In the genomic region with DNA sequence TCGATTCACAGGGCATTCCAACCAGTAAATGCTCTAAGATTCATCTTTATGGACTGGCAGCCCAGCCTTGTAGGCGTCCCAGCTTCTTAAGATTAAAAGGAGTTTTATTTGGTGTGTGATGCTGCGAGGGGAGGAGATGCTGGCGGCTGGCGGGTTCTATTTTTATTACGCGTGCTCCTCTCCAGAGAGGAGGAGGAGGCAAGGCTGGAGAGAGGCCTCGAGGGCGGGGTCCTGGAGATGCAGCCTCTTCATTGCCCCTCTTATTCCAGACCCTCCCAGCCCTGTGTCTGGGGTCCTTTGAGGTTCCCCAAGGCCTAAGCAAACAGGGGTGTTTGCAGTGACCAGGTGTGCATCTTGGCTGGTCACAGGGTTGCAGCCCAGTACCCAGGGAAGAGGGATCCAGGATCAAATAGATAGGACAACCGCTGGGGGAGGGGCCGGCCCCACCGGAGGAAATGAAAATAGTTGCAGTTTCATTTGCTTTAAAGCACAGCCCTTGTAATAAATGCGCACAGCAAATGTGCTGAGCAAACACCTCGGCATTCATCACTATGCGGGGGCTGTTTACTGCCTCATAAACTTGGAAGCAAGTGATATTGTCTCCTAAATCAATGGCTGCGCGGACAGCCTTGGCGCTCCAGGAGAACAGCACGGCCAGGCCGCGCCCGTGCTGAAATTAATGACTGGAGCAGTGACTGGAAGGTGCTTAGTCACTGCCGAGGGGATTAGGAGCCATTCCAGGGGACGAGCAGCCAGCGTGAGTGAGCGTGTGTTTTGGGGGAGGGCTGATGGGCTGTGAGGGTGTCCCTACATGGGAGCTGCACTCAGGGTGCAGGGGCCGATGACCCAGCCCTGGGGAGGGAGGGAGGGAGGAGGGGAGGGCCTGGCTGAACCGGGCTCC, we compare ENCODE assay signal across 8 cellular contexts.
DNase-seq lines count a peak whose midpoint lies in the region; ATAC-seq lines count a peak whose summit lies in the region.

No MANE protein-coding gene starts in this region.

- peak overlapping the region; percentile 69 for H3K27ac ChIP-seq in temporal lobe (ENCODE audit: low read depth, low read length)

- peaks cover 4% of the 10 kb centered on the region for H3K36me3 Mint-ChIP-seq in T-helper 17 cell (ENCODE audit: low read depth)

- H3K4me1 Mint-ChIP-seq in T-helper 17 cell, result peaks cover 20% of the 10 kb centered on the region

- no peak overlapping the region for H3K27ac Mint-ChIP-seq in T-helper 17 cell

- no peaks in the 10 kb centered on the region for H3K27me3 ChIP-seq in HAP-1 (ENCODE audit: low read depth)

- in situ Hi-C loops in HAP-1 (cut with MboI; ENCODE audit: low sequenced_read_pairs), result no loop called here

- ATAC-seq in T-helper 17 cell (no peak), HG02852 (IDR thresholded peaks at IDR 0.05; ENCODE audit: unreplicated experiment) (no peak), HG03469 (IDR thresholded peaks at IDR 0.05; ENCODE audit: unreplicated experiment) (no peak)

- peaks cover 11% of the 10 kb centered on the region for H3K27me3 Mint-ChIP-seq in T-helper 17 cell

- peaks cover 16% of the 10 kb centered on the region for H3K4me1 ChIP-seq in HAP-1

- H3K9me3 ChIP-seq in HAP-1 (no peaks in the 10 kb centered on the region), T-helper 17 cell (ENCODE audit: control insufficient read depth, low read length, poor library complexity, severe bottlenecking) (no peaks in the 10 kb centered on the region)

- H3K4me3 Mint-ChIP-seq in T-helper 17 cell, result peak overlapping the region; percentile 37

- no peak overlapping the region; the same call in 1 of the 2 replicates for H3K4me3 ChIP-seq in HAP-1

- DNase-seq in A172 (ENCODE audit: low spot score) (peak; percentile 69), HAP-1 (ENCODE audit: low spot score in 2 of 2) (peak; percentile 61 to 75), T-helper 17 cell (no peak), iris pigment epithelial cell (ENCODE audit: low read depth) (peak; percentile 40)
- DNase-seq in activated effector memory CD4-positive, alpha-beta T cell treated with Interleukin-2 at 50 U/mL for 16 hours, result no peak

- H3K36me3 ChIP-seq in HAP-1 (replicated peaks), result no peaks in the 10 kb centered on the region

Comparison
In these comparisons a context has a peak if more than half of its experiments do, and no peak if none do; other contexts are left out.
1. DNase-seq: peak in A172 (single experiment), HAP-1 (2 of 2) and iris pigment epithelial cell (single experiment); none in T-helper 17 cell (0 of 3) and activated effector memory CD4-positive, alpha-beta T cell treated with Interleukin-2 at 50 U/mL for 16 hours (single experiment).